ENCODE assay signal across 18 cellular contexts in genomic region chr11:33706546-33706945, GRCh38. TPM values are rescaled to one million over a fixed set of nuclear protein-coding genes. Genes with fewer than 3 reads are reported as not detected.
DNase-seq lines count a peak whose midpoint lies in the region; ATAC-seq and TF ChIP-seq lines count a peak whose summit lies in the region.
"Had no signal": no experiment of that assay in that cellular context is flagged by ENCODE, and none has a peak within 500 bp of the region (broad histone marks: within the 10 kb centered on the region; RNA-seq: fewer than 3 reads in every experiment).

No MANE protein-coding gene starts in this region.

- H3K36me3 ChIP-seq in KOPT-K1 (ENCODE audit: insufficient read depth, low read length): peaks cover 20% of the 10 kb centered on the region; the same call in 1 of the 2 replicates
- peaks cover 13 to 53% (median 20%) of the 10 kb centered on the region in 4 donors for H3K36me3 ChIP-seq in sigmoid colon

- DNase-seq in activated T-helper 1 cell treated with anti-CD3 and anti-CD28 coated beads, Interleukin-12 subunit alpha, Interleukin-12 subunit beta, Interleukin-2, Interleukin-4 antibody, amounts not matched to agents 30 ng/mL and 10 ng/mL and 1 ng/mL, durations not matched to agents 14 hours and 24 hours and 36 hours (ENCODE audit: low spot score): no peak
- DNase-seq in fibroblast of peridontal ligament (ENCODE audit: extremely low read depth) (peak; percentile 25), sigmoid colon (no peak), head of caudate nucleus (no peak), NCI-H146 treated with DMSO at 0.1 percent for 48 hours (lab: John Stamatoyannopoulos, UW; ENCODE audit: unreplicated experiment) (no peak), NCI-H226 (no peak)
- DNase-seq: activated CD4-positive, CD25-positive, alpha-beta regulatory T cell; activated CD8-positive, alpha-beta memory T cell treated with anti-CD3 and anti-CD28 coated beads, Interleukin-2, amount 50 U/mL, for 4 hours; amygdala; DMS79 treated with DMSO at 0.1 percent for 48 hours; mucosa of descending colon; NCI-H1105; transverse colon had no signal

- no peak for TF ChIP-seq CTCF in sigmoid colon (IDR thresholded peaks at IDR 0.05)

- no peaks in the 10 kb centered on the region for H3K9me3 ChIP-seq in KOPT-K1 (ENCODE audit: insufficient read depth, low read length, poor library complexity, severe bottlenecking)
- no peaks in the 10 kb centered on the region for H3K9me3 ChIP-seq in sigmoid colon
- H3K9me3 ChIP-seq: HAP-1, mucosa of descending colon, transverse colon had no signal

- H3K27me3 Mint-ChIP-seq in activated T-helper 1 cell treated with anti-CD3 and anti-CD28 coated beads, Interleukin-12 subunit alpha, Interleukin-12 subunit beta, Interleukin-2, Interleukin-4 antibody, amounts not matched to agents 30 ng/mL and 10 ng/mL and 1 ng/mL, durations not matched to agents 14 hours and 24 hours and 36 hours (ENCODE audit: insufficient read depth): no peaks in the 10 kb centered on the region

- H3K4me1 ChIP-seq in sigmoid colon: peaks cover 0 to 19% (median 11%) of the 10 kb centered on the region in 4 donors
- H3K4me1 ChIP-seq: HAP-1 had no signal

- TF ChIP-seq POLR2A in sigmoid colon (IDR thresholded peaks at IDR 0.05): no peak

- TF ChIP-seq EP300 in sigmoid colon (IDR thresholded peaks at IDR 0.05): no peak

- H3K4me3 Mint-ChIP-seq in activated T-helper 1 cell treated with anti-CD3 and anti-CD28 coated beads, Interleukin-12 subunit alpha, Interleukin-12 subunit beta, Interleukin-2, Interleukin-4 antibody, amounts not matched to agents 30 ng/mL and 10 ng/mL and 1 ng/mL, durations not matched to agents 14 hours and 24 hours and 36 hours: peak overlapping the region; percentile 38
- H3K4me3 Mint-ChIP-seq: dendritic cell treated with granulocyte-macrophage colony-stimulating factor and Interleukin-4, amounts not matched to agents 40 ng/mL and 50 ng/mL, for 4 days had no signal

- H3K4me3 ChIP-seq in sigmoid colon: no peak overlapping the region
- H3K4me3 ChIP-seq: HAP-1, mucosa of descending colon, PC-9, transverse colon had no signal

- H3K4me1 Mint-ChIP-seq in activated T-helper 1 cell treated with anti-CD3 and anti-CD28 coated beads, Interleukin-12 subunit alpha, Interleukin-12 subunit beta, Interleukin-2, Interleukin-4 antibody, amounts not matched to agents 30 ng/mL and 10 ng/mL and 1 ng/mL, durations not matched to agents 14 hours and 24 hours and 36 hours (ENCODE audit: low read depth): peaks cover 36% of the 10 kb centered on the region

- 41 to 61% methylated on average over 2 of the region's 2 CpGs for WGBS in sigmoid colon, 2 donors

- H3K9me3 Mint-ChIP-seq in activated T-helper 1 cell treated with anti-CD3 and anti-CD28 coated beads, Interleukin-12 subunit alpha, Interleukin-12 subunit beta, Interleukin-2, Interleukin-4 antibody, amounts not matched to agents 30 ng/mL and 10 ng/mL and 1 ng/mL, durations not matched to agents 14 hours and 24 hours and 36 hours: no peaks in the 10 kb centered on the region
- H3K9me3 Mint-ChIP-seq: dendritic cell treated with granulocyte-macrophage colony-stimulating factor and Interleukin-4, amounts not matched to agents 40 ng/mL and 50 ng/mL, for 4 days had no signal

- H3K27me3 ChIP-seq in sigmoid colon: no peaks in the 10 kb centered on the region
- H3K27me3 ChIP-seq: transverse colon had no signal

- intact Hi-C loops in activated T-helper 1 cell treated with anti-CD3 and anti-CD28 coated beads, Interleukin-12 subunit alpha, Interleukin-12 subunit beta, Interleukin-2, Interleukin-4 antibody, amounts not matched to agents 30 ng/mL and 10 ng/mL and 1 ng/mL, durations not matched to agents 14 hours and 24 hours and 36 hours (cut with micrococcal nuclease): loop anchor here (10.0 kb wide), 1 partner anchor 1122 kb away; the partner anchor contains the start of gene EIF3M
- intact Hi-C loops in sigmoid colon (cut with DNase I) (no loop called here), head of caudate nucleus (cut with DNase I) (no loop called here)

- peaks cover 27% of the 10 kb centered on the region for H3K36me3 Mint-ChIP-seq in activated T-helper 1 cell treated with anti-CD3 and anti-CD28 coated beads, Interleukin-12 subunit alpha, Interleukin-12 subunit beta, Interleukin-2, Interleukin-4 antibody, amounts not matched to agents 30 ng/mL and 10 ng/mL and 1 ng/mL, durations not matched to agents 14 hours and 24 hours and 36 hours (ENCODE audit: low read depth)

- peak overlapping the region; percentile 23 for H3K27ac ChIP-seq in KOPT-K1 (ENCODE audit: low read depth, low read length, poor library complexity, severe bottlenecking)
- H3K27ac ChIP-seq in sigmoid colon: peak overlapping the region; percentile 16 to 65 (median 25)

- H3K27ac Mint-ChIP-seq in activated T-helper 1 cell treated with anti-CD3 and anti-CD28 coated beads, Interleukin-12 subunit alpha, Interleukin-12 subunit beta, Interleukin-2, Interleukin-4 antibody, amounts not matched to agents 30 ng/mL and 10 ng/mL and 1 ng/mL, durations not matched to agents 14 hours and 24 hours and 36 hours: peak overlapping the region; percentile 78
- H3K27ac Mint-ChIP-seq: dendritic cell treated with granulocyte-macrophage colony-stimulating factor and Interleukin-4, amounts not matched to agents 40 ng/mL and 50 ng/mL, for 4 days had no signal

- ATAC-seq in HG02885 (IDR thresholded peaks at IDR 0.05; ENCODE audit: poor library complexity, unreplicated experiment): no peak
- ATAC-seq: mucosa of descending colon had no signal

RNA-seq across cellular contexts. Expression of gene C11orf91, which starts 5.9 kb away (rescaled TPM):
- total RNA-seq in activated T-helper 1 cell treated with anti-CD3 and anti-CD28 coated beads, Interleukin-12 subunit alpha, Interleukin-12 subunit beta, Interleukin-2, Interleukin-4 antibody, amounts not matched to agents 30 ng/mL and 10 ng/mL and 1 ng/mL, durations not matched to agents 14 hours and 24 hours and 36 hours: 0.23 TPM in 1 of 2 replicates, not detected in the other
- total RNA-seq in sigmoid colon: not detected
- polyA plus RNA-seq in sigmoid colon: not detected
- total RNA-seq: PC-9, transverse colon had no signal

RNA-seq across cellular contexts. Expression of gene CD59, which starts 29.7 kb away (rescaled TPM):
- total RNA-seq in activated T-helper 1 cell treated with anti-CD3 and anti-CD28 coated beads, Interleukin-12 subunit alpha, Interleukin-12 subunit beta, Interleukin-2, Interleukin-4 antibody, amounts not matched to agents 30 ng/mL and 10 ng/mL and 1 ng/mL, durations not matched to agents 14 hours and 24 hours and 36 hours: 140 and 143 TPM in 2 replicates
- 100 to 1,000 TPM; 160 to 206 (median 183) TPM for total RNA-seq in sigmoid colon
- polyA plus RNA-seq in sigmoid colon: 100 to 1,000 TPM in 1 of 3 donors, 10 to 100 TPM in 2; 54.1 to 210 (median 80.7) TPM
